In the genomic region with DNA sequence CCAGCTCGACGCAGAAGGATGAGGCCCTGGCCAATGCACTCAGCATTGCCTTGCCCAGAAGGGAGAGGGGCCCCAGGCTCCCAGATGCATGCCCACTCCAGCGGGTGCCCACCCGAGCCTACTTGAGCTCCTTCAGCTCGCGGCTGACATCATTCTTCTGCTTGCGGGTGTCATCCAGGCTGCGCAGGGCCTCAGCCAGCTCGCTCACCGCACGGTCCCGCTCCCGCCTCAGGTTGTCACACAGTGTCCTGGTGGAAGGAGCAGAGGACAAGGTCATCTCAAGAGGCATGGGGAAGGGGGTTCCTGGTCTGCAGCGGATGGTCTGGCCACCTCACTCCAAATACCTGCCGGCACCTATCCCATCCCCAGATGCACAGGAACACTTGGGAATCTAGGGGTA, we compare ENCODE assay signal across 23 cellular contexts.
"Had no signal": no experiment of that assay in that cellular context is flagged by ENCODE, and none has a peak within 500 bp of the region (broad histone marks: within the 10 kb centered on the region; RNA-seq: fewer than 3 reads in every experiment).

No MANE protein-coding gene starts in this region.

- H3K27ac ChIP-seq: ascending aorta, body of pancreas, PC-9 had no signal

- H3K27me3 Mint-ChIP-seq: activated B cell treated with CpG ODN at 0.5 μM for 24 hours; activated CD4-positive, alpha-beta memory T cell treated with anti-CD3 and anti-CD28 coated beads, Interleukin-2, amount 10 ng/mL, durations not matched to agents 7 days and 5 days; activated CD4-positive, alpha-beta T cell treated with anti-CD3 and anti-CD28 coated beads, Interleukin-2, amount 10 ng/mL, durations not matched to agents 24 days and 14 days; activated naive CD8-positive, alpha-beta T cell treated with anti-CD3 and anti-CD28 coated beads, Interleukin-2, amount 10 ng/mL, durations not matched to agents 7 days and 5 days; activated T-helper 17 cell treated with anti-CD3 and anti-CD28 coated beads, Interleukin-2, amount 50 U/mL, for 72 hours had no signal

- DNase-seq: activated B cell treated with CpG ODN at 0.5 μM for 24 hours; activated CD4-positive, alpha-beta memory T cell treated with anti-CD3 and anti-CD28 coated beads, Interleukin-2, amount 10 ng/mL, durations not matched to agents 7 days and 5 days; activated CD4-positive, alpha-beta T cell treated with anti-CD3 and anti-CD28 coated beads for 1 hour; activated CD4-positive, alpha-beta T cell treated with anti-CD3 and anti-CD28 coated beads, Interleukin-2, amount 10 ng/mL, durations not matched to agents 24 days and 14 days; activated gamma-delta T cell; activated naive CD4-positive, alpha-beta T cell treated with anti-CD3 and anti-CD28 coated beads for 36 hours; activated naive CD8-positive, alpha-beta T cell treated with anti-CD3 and anti-CD28 coated beads, Interleukin-2, amount 10 ng/mL, durations not matched to agents 7 days and 5 days; activated T-cell treated with anti-CD3 and anti-CD28 coated beads for 4 hours; activated T-cell treated with anti-CD3 and anti-CD28 coated beads, Interleukin-2, amount 50 U/mL, for 48 hours; body of pancreas; MM.1S; NCI-H1105; NCI-H1436; NCI-H187; NCI-H2081; NCI-H446; NCI-H524; PC-9; SIG-M5; T-helper 2 cell; T1000 had no signal

- H3K4me1 ChIP-seq: ascending aorta, body of pancreas had no signal

- H3K9me3 ChIP-seq: ascending aorta, body of pancreas had no signal

- H3K27me3 ChIP-seq: ascending aorta, body of pancreas had no signal

- H3K4me3 Mint-ChIP-seq: activated B cell treated with CpG ODN at 0.5 μM for 24 hours; activated CD4-positive, alpha-beta memory T cell treated with anti-CD3 and anti-CD28 coated beads, Interleukin-2, amount 10 ng/mL, durations not matched to agents 7 days and 5 days; activated CD4-positive, alpha-beta T cell treated with anti-CD3 and anti-CD28 coated beads, Interleukin-2, amount 10 ng/mL, durations not matched to agents 24 days and 14 days; activated naive CD4-positive, alpha-beta T cell treated with anti-CD3 and anti-CD28 coated beads for 36 hours; activated naive CD8-positive, alpha-beta T cell treated with anti-CD3 and anti-CD28 coated beads, Interleukin-2, amount 10 ng/mL, durations not matched to agents 7 days and 5 days had no signal

- H3K9me3 Mint-ChIP-seq: activated B cell treated with CpG ODN at 0.5 μM for 24 hours; activated CD4-positive, alpha-beta memory T cell treated with anti-CD3 and anti-CD28 coated beads, Interleukin-2, amount 10 ng/mL, durations not matched to agents 7 days and 5 days; activated CD4-positive, alpha-beta T cell treated with anti-CD3 and anti-CD28 coated beads, Interleukin-2, amount 10 ng/mL, durations not matched to agents 24 days and 14 days; activated naive CD4-positive, alpha-beta T cell treated with anti-CD3 and anti-CD28 coated beads for 36 hours; activated naive CD8-positive, alpha-beta T cell treated with anti-CD3 and anti-CD28 coated beads, Interleukin-2, amount 10 ng/mL, durations not matched to agents 7 days and 5 days; activated T-helper 17 cell treated with anti-CD3 and anti-CD28 coated beads, Interleukin-2, amount 50 U/mL, for 72 hours had no signal

- ATAC-seq: activated T-helper 17 cell treated with anti-CD3 and anti-CD28 coated beads, Interleukin-2, amount 50 U/mL, for 72 hours; body of pancreas had no signal

- H3K4me3 ChIP-seq: ascending aorta, body of pancreas, PC-9 had no signal

- H3K36me3 Mint-ChIP-seq: activated naive CD8-positive, alpha-beta T cell treated with anti-CD3 and anti-CD28 coated beads, Interleukin-2, amount 10 ng/mL, durations not matched to agents 7 days and 5 days had no signal

- H3K27ac Mint-ChIP-seq: activated B cell treated with CpG ODN at 0.5 μM for 24 hours; activated CD4-positive, alpha-beta memory T cell treated with anti-CD3 and anti-CD28 coated beads, Interleukin-2, amount 10 ng/mL, durations not matched to agents 7 days and 5 days; activated CD4-positive, alpha-beta T cell treated with anti-CD3 and anti-CD28 coated beads, Interleukin-2, amount 10 ng/mL, durations not matched to agents 24 days and 14 days; activated naive CD4-positive, alpha-beta T cell treated with anti-CD3 and anti-CD28 coated beads for 36 hours; activated naive CD8-positive, alpha-beta T cell treated with anti-CD3 and anti-CD28 coated beads, Interleukin-2, amount 10 ng/mL, durations not matched to agents 7 days and 5 days had no signal
